1 cellular context compared by ENCODE assay signal in genomic region chr19:14479985-14480694, GRCh38.
TF ChIP-seq lines count a peak whose summit lies in the region.

No MANE protein-coding gene starts in this region.

TF ChIP-seq in GM12878, 131 proteins besides CTCF, POLR2A, EP300 and RAD21:
- TF ChIP-seq RUNX3 (IDR thresholded peaks at IDR 0.05; ENCODE audit: low read length) (no peak), IKZF1 (conservative IDR thresholded peaks at IDR 0.05) (0 out of 2 replicates have a peak, but pooled peaks have one; percentile 23), SMC3 (IDR thresholded peaks at IDR 0.05; ENCODE audit: borderline replicate concordance, low read length) (peak; percentile 57), IRF4 (IDR thresholded peaks at IDR 0.05; ENCODE audit: low read depth, low read length) (no peak), BACH1 (IDR thresholded peaks at IDR 0.05; ENCODE audit: borderline replicate concordance) (0 out of 2 replicates have a peak, but pooled peaks have one; percentile 29), HDGF (IDR thresholded peaks at IDR 0.05) (peak; percentile 57; the same call in 1 of the 2 replicates), PKNOX1 (IDR thresholded peaks at IDR 0.05) (no peak), SIX5 (IDR thresholded peaks at IDR 0.05; ENCODE audit: low read depth, low read length, severe bottlenecking) (no peak), RFX5 (IDR thresholded peaks at IDR 0.05; ENCODE audit: low read depth, low read length) (no peak), BCL3 (IDR thresholded peaks at IDR 0.05; ENCODE audit: borderline replicate concordance, insufficient read depth, low read depth, low read length, poor library complexity, severe bottlenecking) (no peak), KLF5 (IDR thresholded peaks at IDR 0.05; ENCODE audit: partially characterized antibody) (no peak), ELK1 (IDR thresholded peaks at IDR 0.05; ENCODE audit: low read depth, low read length) (no peak), POLR2AphosphoS2 (IDR thresholded peaks at IDR 0.05; ENCODE audit: low read depth, low read length) (no peak), ZZZ3 (IDR thresholded peaks at IDR 0.05; ENCODE audit: control insufficient read depth, insufficient read length, low read depth) (no peak), DPF2 (IDR thresholded peaks at IDR 0.05) (peak; percentile 65; the same call in 1 of the 2 replicates), NR2C2 (IDR thresholded peaks at IDR 0.05; ENCODE audit: borderline replicate concordance, control insufficient read depth, insufficient read length, low read depth) (no peak), YY1 (IDR thresholded peaks at IDR 0.05; ENCODE audit: low read depth, low read length) (peak; percentile 50; the same call in 1 of the 2 replicates), NR2C1 (IDR thresholded peaks at IDR 0.05) (no peak), RELB (IDR thresholded peaks at IDR 0.05; ENCODE audit: low read depth) (no peak), ESRRA (IDR thresholded peaks at IDR 0.05; ENCODE audit: low read length) (no peak), MEF2A (IDR thresholded peaks at IDR 0.05; ENCODE audit: insufficient read depth, low read depth, low read length) (no peak), ZNF207 (IDR thresholded peaks at IDR 0.05; ENCODE audit: borderline replicate concordance) (no peak), ASH2L (IDR thresholded peaks at IDR 0.05; ENCODE audit: borderline replicate concordance, low read depth) (no peak)
